ENCODE assay signal across 20 cellular contexts in the genomic region with DNA sequence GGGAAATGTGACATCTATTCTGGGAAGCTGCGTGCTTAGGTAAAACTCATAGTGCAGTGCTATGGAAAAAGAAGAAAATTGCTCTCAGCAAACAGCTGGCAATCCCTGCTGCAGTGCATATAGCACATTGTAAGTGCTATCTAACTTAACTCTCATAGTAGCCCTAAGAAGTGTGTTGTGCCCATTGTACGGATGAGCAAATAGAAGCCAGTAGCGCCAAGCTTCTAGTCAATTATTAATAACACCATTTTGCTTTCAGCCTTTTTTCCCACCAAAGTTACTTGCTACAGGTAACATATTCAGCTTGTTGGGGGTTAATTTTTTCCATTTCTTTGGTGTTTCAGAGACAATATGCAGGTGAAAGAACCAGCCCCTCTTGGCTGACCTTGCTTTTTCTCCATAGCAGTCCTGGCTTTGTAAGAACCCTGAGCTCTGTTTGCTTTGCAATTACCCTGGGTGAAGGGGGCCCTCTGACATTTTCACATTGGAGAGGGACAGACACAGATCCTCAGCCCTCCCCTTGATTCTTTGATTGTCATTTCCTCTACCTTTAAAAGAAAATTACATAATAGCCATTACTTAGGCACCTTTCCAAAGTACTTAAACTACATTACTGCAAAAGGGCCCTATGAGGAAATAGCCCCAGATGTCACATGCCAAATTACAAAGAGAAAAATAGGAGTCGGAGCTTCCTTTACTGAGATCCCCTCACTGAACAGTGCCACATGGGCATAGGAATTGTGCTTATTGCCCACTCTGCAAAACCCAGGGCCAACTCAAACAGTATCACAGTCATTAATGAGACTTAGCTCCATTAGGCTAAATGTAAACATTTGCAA.
DNase-seq lines count a peak whose midpoint lies in the region; ATAC-seq, FAIRE-seq and TF ChIP-seq lines count a peak whose summit lies in the region.
"Had no signal": no experiment of that assay in that cellular context is flagged by ENCODE, and none has a peak within 500 bp of the region (broad histone marks: within the 10 kb centered on the region; RNA-seq: fewer than 3 reads in every experiment).

No MANE protein-coding gene starts in this region.

- H3K27me3 Mint-ChIP-seq in neural progenitor cell (ENCODE audit: insufficient read depth, low read depth): peaks cover 4% of the 10 kb centered on the region

- H3K36me3 ChIP-seq in HepG2 (replicated peaks in 1 of 2; ENCODE audit: control insufficient read depth in 1 of 2, insufficient read depth in 2 of 2, low read length in 2 of 2) (no peaks in the 10 kb centered on the region), neural progenitor cell (no peaks in the 10 kb centered on the region), HAP-1 (replicated peaks) (no peaks in the 10 kb centered on the region)

- 29% methylated on average over 4 of the region's 4 CpGs for WGBS in HepG2 (ENCODE audit: low lambda C conversion rate)

- H3K9me3 Mint-ChIP-seq in neural progenitor cell: no peaks in the 10 kb centered on the region

- no peak for TF ChIP-seq RAD21 in HepG2 (CRISPR knock-in tag; IDR thresholded peaks at IDR 0.05)

- H3K79me2 ChIP-seq in HepG2 (ENCODE audit: insufficient read depth, low read length) (no peaks in the 10 kb centered on the region), neural progenitor cell (ENCODE audit: low read depth) (no peaks in the 10 kb centered on the region)

- H3K4me1 ChIP-seq in HepG2 (ENCODE audit: insufficient read depth, low read length) (peaks cover 31% of the 10 kb centered on the region), neural progenitor cell (no peaks in the 10 kb centered on the region), HAP-1 (no peaks in the 10 kb centered on the region)
- H3K4me1 ChIP-seq: Caco-2 had no signal

- TF ChIP-seq EP300 in HepG2 (IDR thresholded peaks at IDR 0.05; ENCODE audit: low read depth in 2 of 2, low read length in 2 of 2): no peak
- TF ChIP-seq EP300 in HepG2 (CRISPR knock-in tag; IDR thresholded peaks at IDR 0.05; ENCODE audit: borderline replicate concordance): no peak

- no peaks in the 10 kb centered on the region for H3K4me1 Mint-ChIP-seq in neural progenitor cell
- H3K4me1 Mint-ChIP-seq: CD14-positive monocyte had no signal

- H3K4me2 ChIP-seq in HepG2 (ENCODE audit: low read depth, low read length) (peak overlapping the region; percentile 14; the same call in 1 of the 2 replicates), neural progenitor cell (no peak overlapping the region)
- H3K4me2 ChIP-seq: A549, SK-N-SH had no signal

- CTCF ChIA-PET in HepG2 (lab: Yijun Ruan, JAX; ENCODE audit: low intra/inter-chr PET ratio, low total read pairs): no interaction called here

- H3K9me3 ChIP-seq in HepG2 (ENCODE audit: low read length) (no peaks in the 10 kb centered on the region), neural progenitor cell (ENCODE audit: low read depth) (no peaks in the 10 kb centered on the region), HAP-1 (no peaks in the 10 kb centered on the region)
- H3K9me3 ChIP-seq: A549, Caco-2, SK-N-SH had no signal

- intact Hi-C loops in HepG2 (cut with micrococcal nuclease; ENCODE audit: unreplicated experiment): no loop called here

- peak; percentile 90 for DNase-seq in DMS153 treated with DMSO at 0.1 percent for 48 hours (lab: John Stamatoyannopoulos, UW; ENCODE audit: unreplicated experiment)
- peak; percentile 99 for DNase-seq in NCI-H1105 treated with DMSO at 0.1 percent for 48 hours (lab: John Stamatoyannopoulos, UW)
- peak; percentile 61 for DNase-seq in NCI-H2196 (lab: John Stamatoyannopoulos, UW; ENCODE audit: unreplicated experiment)
- DNase-seq in HepG2 (ENCODE audit: low spot score): peak; percentile 28
- DNase-seq in neural progenitor cell (ENCODE audit: low spot score): no peak
- no peak for DNase-seq in hippocampal formation (lab: John Stamatoyannopoulos, UW)
- no peak for DNase-seq in HAP-1 (ENCODE audit: low spot score in 2 of 2)
- no peak for DNase-seq in NCI-H2081 treated with DMSO at 0.1 percent for 48 hours (lab: John Stamatoyannopoulos, UW)
- DNase-seq: Caco-2, DND-41, GDM1, KBM-7, NCI-H526, Right ventricle myocardium superior, SK-N-SH had no signal

- in situ Hi-C loops in HepG2 (cut with HindIII; ENCODE audit: extremely low pct_ligation_motif_present, low pct_unique_long_range_greater_than_20kb): no loop called here
- in situ Hi-C loops in HAP-1 (cut with MboI; ENCODE audit: low sequenced_read_pairs): no loop called here

- H3K4me3 ChIP-seq in HepG2 (replicated peaks in 1 of 3; ENCODE audit: insufficient read depth in 1 of 3, low read depth in 2 of 3, low read length in 3 of 3) (no peak overlapping the region), neural progenitor cell (no peak overlapping the region), HAP-1 (no peak overlapping the region)
- H3K4me3 ChIP-seq: A549, GM23248 had no signal

- H3K9ac ChIP-seq in HepG2 (ENCODE audit: insufficient read depth, low read depth, low read length) (no peak overlapping the region), neural progenitor cell (no peak overlapping the region)
- H3K9ac ChIP-seq: GM23248, SK-N-SH had no signal

- H3K4me3 Mint-ChIP-seq in neural progenitor cell: no peak overlapping the region
- H3K4me3 Mint-ChIP-seq: CD14-positive monocyte had no signal

- POLR2A ChIA-PET in HepG2 (lab: Yijun Ruan, JAX): no interaction called here

- no peak for FAIRE-seq in HepG2 (lab: Jason Lieb, UNC)
- FAIRE-seq: A549, GM12892, HTR-8/SVneo had no signal

- no peak overlapping the region for H3K27ac Mint-ChIP-seq in neural progenitor cell

- no peak overlapping the region for H2AFZ ChIP-seq in HepG2 (ENCODE audit: low read length)
- no peak overlapping the region for H2AFZ ChIP-seq in neural progenitor cell (replicated peaks)
- H2AFZ ChIP-seq: GM23248 had no signal

- TF ChIP-seq POLR2A in HepG2 (IDR thresholded peaks at IDR 0.05; ENCODE audit: insufficient read depth in 1 of 2, low read depth in 2 of 2, low read length in 2 of 2): no peak

- ATAC-seq in HepG2: no peak

- H3K27me3 ChIP-seq in HepG2 (ENCODE audit: control insufficient read depth in 1 of 2, insufficient read depth in 2 of 2, low read length in 2 of 2) (no peaks in the 10 kb centered on the region; a peak in 1 of 5 replicates), neural progenitor cell (no peaks in the 10 kb centered on the region), HAP-1 (ENCODE audit: low read depth) (no peaks in the 10 kb centered on the region)

- H3K27ac ChIP-seq in HepG2 (ENCODE audit: extremely low read length, insufficient read depth, low read length) (no peak overlapping the region), neural progenitor cell (no peak overlapping the region)
- H3K27ac ChIP-seq: A549, GM23248 had no signal

- BruUV-seq in HepG2 (replicated peaks; lab: Mats Ljungman, UMichigan): no TSS peak

- TF ChIP-seq CTCF in HepG2 (CRISPR knock-in tag; IDR thresholded peaks at IDR 0.05): no peak
- TF ChIP-seq CTCF in neural progenitor cell (IDR thresholded peaks at IDR 0.05): no peak

- no peaks in the 10 kb centered on the region for H4K20me1 ChIP-seq in HepG2 (ENCODE audit: insufficient read depth, low read length)
- H4K20me1 ChIP-seq in neural progenitor cell (ENCODE audit: low read depth): no peaks in the 10 kb centered on the region

- no peaks in the 10 kb centered on the region for H3F3A ChIP-seq in neural progenitor cell (ENCODE audit: low read depth)

- no peaks in the 10 kb centered on the region for H3K36me3 Mint-ChIP-seq in neural progenitor cell
- H3K36me3 Mint-ChIP-seq: CD14-positive monocyte had no signal

TF ChIP-seq in HepG2, 621 proteins besides CTCF, POLR2A, EP300 and RAD21 (continues in another document):
- TF ChIP-seq, protein P1, sequence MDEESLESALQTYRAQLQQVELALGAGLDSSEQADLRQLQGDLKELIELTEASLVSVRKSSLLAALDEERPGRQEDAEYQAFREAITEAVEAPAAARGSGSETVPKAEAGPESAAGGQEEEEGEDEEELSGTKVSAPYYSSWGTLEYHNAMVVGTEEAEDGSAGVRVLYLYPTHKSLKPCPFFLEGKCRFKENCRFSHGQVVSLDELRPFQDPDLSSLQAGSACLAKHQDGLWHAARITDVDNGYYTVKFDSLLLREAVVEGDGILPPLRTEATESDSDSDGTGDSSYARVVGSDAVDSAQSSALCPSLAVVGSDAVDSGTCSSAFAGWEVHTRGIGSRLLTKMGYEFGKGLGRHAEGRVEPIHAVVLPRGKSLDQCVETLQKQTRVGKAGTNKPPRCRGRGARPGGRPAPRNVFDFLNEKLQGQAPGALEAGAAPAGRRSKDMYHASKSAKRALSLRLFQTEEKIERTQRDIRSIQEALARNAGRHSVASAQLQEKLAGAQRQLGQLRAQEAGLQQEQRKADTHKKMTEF (CRISPR knock-in tag; IDR thresholded peaks at IDR 0.05): no peak
- TF ChIP-seq NFE2L2 (IDR thresholded peaks at IDR 0.05; ENCODE audit: low read length): no peak
- TF ChIP-seq, protein P2, sequence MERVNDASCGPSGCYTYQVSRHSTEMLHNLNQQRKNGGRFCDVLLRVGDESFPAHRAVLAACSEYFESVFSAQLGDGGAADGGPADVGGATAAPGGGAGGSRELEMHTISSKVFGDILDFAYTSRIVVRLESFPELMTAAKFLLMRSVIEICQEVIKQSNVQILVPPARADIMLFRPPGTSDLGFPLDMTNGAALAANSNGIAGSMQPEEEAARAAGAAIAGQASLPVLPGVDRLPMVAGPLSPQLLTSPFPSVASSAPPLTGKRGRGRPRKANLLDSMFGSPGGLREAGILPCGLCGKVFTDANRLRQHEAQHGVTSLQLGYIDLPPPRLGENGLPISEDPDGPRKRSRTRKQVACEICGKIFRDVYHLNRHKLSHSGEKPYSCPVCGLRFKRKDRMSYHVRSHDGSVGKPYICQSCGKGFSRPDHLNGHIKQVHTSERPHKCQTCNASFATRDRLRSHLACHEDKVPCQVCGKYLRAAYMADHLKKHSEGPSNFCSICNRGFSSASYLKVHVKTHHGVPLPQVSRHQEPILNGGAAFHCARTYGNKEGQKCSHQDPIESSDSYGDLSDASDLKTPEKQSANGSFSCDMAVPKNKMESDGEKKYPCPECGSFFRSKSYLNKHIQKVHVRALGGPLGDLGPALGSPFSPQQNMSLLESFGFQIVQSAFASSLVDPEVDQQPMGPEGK (CRISPR knock-in tag; IDR thresholded peaks at IDR 0.05): peak; percentile 43; the same call in 1 of the 2 replicates
- TF ChIP-seq SRF (IDR thresholded peaks at IDR 0.05; ENCODE audit: low read depth, low read length): no peak
- TF ChIP-seq, protein P3, sequence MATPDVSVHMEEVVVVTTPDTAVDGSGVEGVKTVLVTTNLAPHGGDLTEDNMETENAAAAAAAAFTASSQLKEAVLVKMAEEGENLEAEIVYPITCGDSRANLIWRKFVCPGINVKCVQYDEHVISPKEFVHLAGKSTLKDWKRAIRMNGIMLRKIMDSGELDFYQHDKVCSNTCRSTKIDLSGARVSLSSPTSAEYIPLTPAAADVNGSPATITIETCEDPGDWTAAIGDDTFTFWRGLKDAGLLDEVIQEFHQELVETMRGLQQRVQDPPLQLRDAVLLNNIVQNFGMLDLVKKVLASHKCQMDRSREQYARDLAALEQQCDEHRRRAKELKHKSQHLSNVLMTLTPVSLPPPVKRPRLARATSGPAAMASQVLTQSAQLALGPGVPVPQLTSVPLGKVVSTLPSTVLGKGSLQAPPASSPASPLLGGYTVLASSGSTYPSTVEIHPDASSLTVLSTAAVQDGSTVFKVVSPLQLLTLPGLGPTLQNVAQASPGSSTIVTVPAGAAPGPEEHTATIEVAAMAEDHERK (CRISPR knock-in tag; IDR thresholded peaks at IDR 0.05; ENCODE audit: low read depth): no peak
- no peak for TF ChIP-seq CENPX (CRISPR knock-in tag; IDR thresholded peaks at IDR 0.05)

Comparison
In these comparisons a context has a peak if more than half of its experiments do, and no peak if none do; other contexts are left out.
1. DNase-seq: peak in DMS153 treated with DMSO at 0.1 percent for 48 hours (single experiment), NCI-H1105 treated with DMSO at 0.1 percent for 48 hours (single experiment), NCI-H2196 (single experiment) and HepG2 (single experiment); none in neural progenitor cell (single experiment), hippocampal formation (0 of 2), HAP-1 (0 of 2) and NCI-H2081 treated with DMSO at 0.1 percent for 48 hours (single experiment).